In genomic region chr12:78062781-78063180, GRCh38 we compare ENCODE assay signal across 12 cellular contexts.
DNase-seq lines count a peak whose midpoint lies in the region; ATAC-seq and TF ChIP-seq lines count a peak whose summit lies in the region.
"Had no signal": no experiment of that assay in that cellular context is flagged by ENCODE, and none has a peak within 500 bp of the region (broad histone marks: within the 10 kb centered on the region; RNA-seq: fewer than 3 reads in every experiment).

No MANE protein-coding gene starts in this region.

- ATAC-seq in heart left ventricle (no peak), HG02884 (IDR thresholded peaks at IDR 0.05; ENCODE audit: unreplicated experiment) (no peak)
- ATAC-seq: upper lobe of right lung had no signal

- intact Hi-C loops in adrenal gland (cut with DNase I) (no loop called here), heart left ventricle (cut with DNase I) (no loop called here), stomach (cut with DNase I; ENCODE audit: low total_unique reads) (no loop called here)

- no peak overlapping the region for H3K4me3 Mint-ChIP-seq in nephron progenitor cell
- H3K4me3 Mint-ChIP-seq: B cell had no signal

- H3K27me3 ChIP-seq in adrenal gland (no peaks in the 10 kb centered on the region), heart left ventricle (no peaks in the 10 kb centered on the region), stomach (no peaks in the 10 kb centered on the region)
- H3K27me3 ChIP-seq: upper lobe of right lung had no signal

- no peaks in the 10 kb centered on the region for H3K36me3 Mint-ChIP-seq in nephron progenitor cell (ENCODE audit: low read depth)

- H3K27me3 Mint-ChIP-seq in nephron progenitor cell (ENCODE audit: low read depth, poor library complexity), result no peaks in the 10 kb centered on the region
- H3K27me3 Mint-ChIP-seq: B cell had no signal

- H3K9me3 ChIP-seq in adrenal gland (replicated peaks in 1 of 3) (no peaks in the 10 kb centered on the region), heart left ventricle (no peaks in the 10 kb centered on the region), stomach (no peaks in the 10 kb centered on the region)
- H3K9me3 ChIP-seq: upper lobe of right lung had no signal

- H3K27ac ChIP-seq in adrenal gland, result peak overlapping the region in 1 of 5 donors; percentile 2
- no peak overlapping the region for H3K27ac ChIP-seq in heart left ventricle
- H3K27ac ChIP-seq in stomach, result no peak overlapping the region
- H3K27ac ChIP-seq: upper lobe of right lung had no signal

- no peak overlapping the region for H3K4me3 ChIP-seq in adrenal gland
- H3K4me3 ChIP-seq in heart left ventricle, result no peak overlapping the region
- H3K4me3 ChIP-seq in stomach, result no peak overlapping the region
- H3K4me3 ChIP-seq: upper lobe of right lung had no signal

- no peak overlapping the region for H3K27ac Mint-ChIP-seq in nephron progenitor cell
- H3K27ac Mint-ChIP-seq: B cell had no signal

- no peak for TF ChIP-seq EP300 in stomach (IDR thresholded peaks at IDR 0.05)

- TF ChIP-seq CTCF in adrenal gland (IDR thresholded peaks at IDR 0.05), result no peak
- TF ChIP-seq CTCF in heart left ventricle (IDR thresholded peaks at IDR 0.05), result no peak
- no peak for TF ChIP-seq CTCF in stomach (IDR thresholded peaks at IDR 0.05)
- no peak for TF ChIP-seq CTCF in nephron progenitor cell (IDR thresholded peaks at IDR 0.05)

- H3K36me3 ChIP-seq in adrenal gland (replicated peaks in 1 of 2) (no peaks in the 10 kb centered on the region), heart left ventricle (no peaks in the 10 kb centered on the region), stomach (no peaks in the 10 kb centered on the region)
- H3K36me3 ChIP-seq: upper lobe of right lung had no signal

- no peaks in the 10 kb centered on the region for H3K9me3 Mint-ChIP-seq in nephron progenitor cell

- no peaks in the 10 kb centered on the region for H3K4me1 Mint-ChIP-seq in nephron progenitor cell
- H3K4me1 Mint-ChIP-seq: B cell had no signal

- peak; percentile 2 for DNase-seq in NCI-H2196 (lab: John Stamatoyannopoulos, UW; ENCODE audit: unreplicated experiment)
- no peak for DNase-seq in NCI-H2196 treated with DMSO at 0.1 percent for 48 hours (lab: John Stamatoyannopoulos, UW; ENCODE audit: unreplicated experiment)
- peak; percentile 55 to 83 (median 72) for DNase-seq in adrenal gland
- DNase-seq in heart left ventricle, result peak in 4 of 5 donors; percentile 28 to 54 (median 37)
- peak; percentile 31 for DNase-seq in stomach
- no peak for DNase-seq in nephron progenitor cell
- no peak for DNase-seq in NOMO-1 treated with DMSO at 0.1 percent for 48 hours (lab: John Stamatoyannopoulos, UW; ENCODE audit: unreplicated experiment)
- DNase-seq: Kasumi-1, NCI-H82, upper lobe of right lung had no signal

- H3K4me1 ChIP-seq in adrenal gland (replicated peaks in 1 of 2) (peaks cover 11 to 14% of the 10 kb centered on the region in 2 donors), heart left ventricle (peaks cover 0 to 6% (median 0%) of the 10 kb centered on the region in 12 donors), stomach (no peaks in the 10 kb centered on the region)
- H3K4me1 ChIP-seq: upper lobe of right lung had no signal

- no peak for TF ChIP-seq POLR2A in adrenal gland (IDR thresholded peaks at IDR 0.05)
- no peak for TF ChIP-seq POLR2A in heart left ventricle (IDR thresholded peaks at IDR 0.05)
- TF ChIP-seq POLR2A in stomach (IDR thresholded peaks at IDR 0.05), result no peak

Comparison
In these comparisons a context has a peak if more than half of its experiments do, and no peak if none do; other contexts are left out.
1. DNase-seq: peak in NCI-H2196 (single experiment), adrenal gland (7 of 7), heart left ventricle (4 of 5) and stomach (single experiment); none in NCI-H2196 treated with DMSO at 0.1 percent for 48 hours (single experiment), nephron progenitor cell (single experiment) and NOMO-1 treated with DMSO at 0.1 percent for 48 hours (single experiment).